33 cellular contexts compared by ENCODE assay signal in the genomic region with DNA sequence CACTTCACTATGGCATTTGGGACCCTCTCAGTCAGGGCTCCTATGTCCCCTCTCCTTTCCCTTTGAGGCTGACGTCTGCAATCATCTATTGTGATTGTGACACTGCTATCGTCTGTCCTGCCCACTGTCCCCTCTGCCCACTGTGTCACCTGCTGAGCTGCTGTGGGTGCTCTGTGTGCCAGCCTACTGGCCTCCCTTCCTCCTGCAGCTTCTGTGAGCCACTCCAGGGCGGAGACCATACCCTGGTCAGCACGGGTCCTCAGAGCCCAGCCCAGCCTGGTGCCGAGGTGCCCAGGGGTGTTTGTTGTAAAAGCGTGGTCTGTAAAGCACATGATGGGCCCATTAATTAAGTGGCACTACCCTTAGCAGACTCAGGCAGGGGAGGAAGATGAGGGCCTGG. TPM values are rescaled to one million over a fixed set of nuclear protein-coding genes. Genes with fewer than 3 reads are reported as not detected.
"Had no signal": no experiment of that assay in that cellular context is flagged by ENCODE, and none has a peak within 500 bp of the region (broad histone marks: within the 10 kb centered on the region; RNA-seq: fewer than 3 reads in every experiment).

No MANE protein-coding gene starts in this region.

- ATAC-seq: activated T-cell treated with anti-CD3 and anti-CD28 coated beads, Interleukin-2, amount 50 U/mL, for 72 hours; body of pancreas; effector memory CD8-positive, alpha-beta T cell; heart right ventricle; lower lobe of right lung; natural killer cell; stimulated activated memory B cell treated with anti-CD40 and anti-IgM and Interleukin-4, amounts not matched to agents 10 μg/mL and 1 μg/mL and 100 μg/mL, for 72 hours had no signal

- H3K4me1 Mint-ChIP-seq: natural killer cell; stimulated activated memory B cell treated with anti-CD40 and anti-IgM and Interleukin-4, amounts not matched to agents 10 μg/mL and 1 μg/mL and 100 μg/mL, for 72 hours; T-cell had no signal

- H3K4me3 ChIP-seq: body of pancreas, coronary artery, dorsolateral prefrontal cortex, heart right ventricle, lower lobe of right lung, ovary, prostate gland, sigmoid colon, stomach, thyroid gland had no signal

- H3K4me1 ChIP-seq: heart right ventricle, lower lobe of right lung, sigmoid colon, thyroid gland had no signal

- H3K9me3 ChIP-seq: body of pancreas, heart right ventricle, lower lobe of right lung, ovary, prostate gland, sigmoid colon, stomach, thyroid gland had no signal

- H3K4me3 Mint-ChIP-seq: activated naive CD8-positive, alpha-beta T cell; activated T-cell treated with anti-CD3 and anti-CD28 coated beads, Interleukin-2, amount 50 U/mL, for 72 hours; effector memory CD8-positive, alpha-beta T cell; natural killer cell; stimulated activated memory B cell treated with anti-CD40 and anti-IgM and Interleukin-4, amounts not matched to agents 10 μg/mL and 1 μg/mL and 100 μg/mL, for 72 hours; T-cell had no signal

- DNase-seq: activated CD4-positive, alpha-beta T cell treated with anti-CD3 and anti-CD28 coated beads for 4 hours; activated CD4-positive, alpha-beta T cell treated with anti-CD3 and anti-CD28 coated beads, Interleukin-2, amount 50 U/mL, for 4 hours; activated naive CD4-positive, alpha-beta T cell treated with Interleukin-2 at 50 U/mL for 16 hours; activated T-cell treated with anti-CD3 and anti-CD28 coated beads for 4 hours; activated T-cell treated with anti-CD3 and anti-CD28 coated beads, Interleukin-2, amount 50 U/mL, for 72 hours; body of pancreas; cerebellar nuclear complex; effector memory CD8-positive, alpha-beta T cell; heart right ventricle; lower lobe of right lung; mesenchymal stem cell; natural killer cell; retina; sigmoid colon; small intestine; stimulated activated CD4-positive, alpha-beta T cell treated with anti-CD3 and anti-CD28 coated beads, Interleukin-1b, Interleukin-23, amount 100 ng/mL, for 48 hours; stimulated activated CD4-positive, alpha-beta T cell treated with anti-CD3 and anti-CD28 coated beads, Interleukin-4, amount 100 ng/mL, for 4 hours; stimulated activated CD8-positive, alpha-beta memory T cell treated with anti-CD3 and anti-CD28 coated beads, Interleukin-4, amount 100 ng/mL, for 48 hours; stomach; T-cell; thyroid gland had no signal

- H3K27me3 ChIP-seq: body of pancreas, ovary, thyroid gland had no signal

- H3K36me3 Mint-ChIP-seq: activated naive CD8-positive, alpha-beta T cell; natural killer cell; stimulated activated memory B cell treated with anti-CD40 and anti-IgM and Interleukin-4, amounts not matched to agents 10 μg/mL and 1 μg/mL and 100 μg/mL, for 72 hours; T-cell had no signal

- H3K27ac Mint-ChIP-seq: activated naive CD8-positive, alpha-beta T cell; activated T-cell treated with anti-CD3 and anti-CD28 coated beads, Interleukin-2, amount 50 U/mL, for 72 hours; effector memory CD8-positive, alpha-beta T cell; natural killer cell; stimulated activated memory B cell treated with anti-CD40 and anti-IgM and Interleukin-4, amounts not matched to agents 10 μg/mL and 1 μg/mL and 100 μg/mL, for 72 hours had no signal

- H3K27ac ChIP-seq: body of pancreas, coronary artery, heart right ventricle, lower lobe of right lung, ovary, prostate gland, sigmoid colon, stomach, thyroid gland had no signal

- H3K9me3 Mint-ChIP-seq: activated T-cell treated with anti-CD3 and anti-CD28 coated beads, Interleukin-2, amount 50 U/mL, for 72 hours; effector memory CD8-positive, alpha-beta T cell; natural killer cell; stimulated activated memory B cell treated with anti-CD40 and anti-IgM and Interleukin-4, amounts not matched to agents 10 μg/mL and 1 μg/mL and 100 μg/mL, for 72 hours; T-cell had no signal

- H3K36me3 ChIP-seq: heart right ventricle, lower lobe of right lung, ovary, prostate gland, sigmoid colon, stomach, thyroid gland had no signal

RNA-seq across cellular contexts. Expression of a gene that starts 29.4 kb away (rescaled TPM):
- total RNA-seq: activated T-cell treated with anti-CD3 and anti-CD28 coated beads, Interleukin-2, amount 50 U/mL, for 72 hours; aorta; body of pancreas; endothelial cell of umbilical vein; fibroblast of lung; fibroblast of villous mesenchyme; heart right ventricle; kidney epithelial cell; lower lobe of right lung; mononuclear cell; natural killer cell; sigmoid colon; T-cell; thyroid gland had no signal
- polyA plus RNA-seq: aorta, endothelial cell of umbilical vein, fibroblast of lung, sigmoid colon had no signal
